Comparison of ENCODE assay signal across 19 cellular contexts in genomic region chr12:66119870-66120241, GRCh38. TPM values are rescaled to one million over a fixed set of nuclear protein-coding genes. Genes with fewer than 3 reads are reported as not detected.
DNase-seq lines count a peak whose midpoint lies in the region; ATAC-seq and TF ChIP-seq lines count a peak whose summit lies in the region.
"Had no signal": no experiment of that assay in that cellular context is flagged by ENCODE, and none has a peak within 500 bp of the region (broad histone marks: within the 10 kb centered on the region; RNA-seq: fewer than 3 reads in every experiment).

No MANE protein-coding gene starts in this region.

- peaks cover 11% of the 10 kb centered on the region for H3K9me3 Mint-ChIP-seq in nephron progenitor cell
- H3K9me3 Mint-ChIP-seq: activated T-helper 17 cell treated with anti-CD3 and anti-CD28 coated beads, Interleukin-2, amount 50 U/mL, for 72 hours had no signal

- POLR2A ChIA-PET in RWPE1 (lab: Yijun Ruan, JAX; ENCODE audit: low non-redundant PET): no interaction called here

- TF ChIP-seq CTCF in GM12865 (IDR thresholded peaks at IDR 0.05; ENCODE audit: insufficient read depth, low read depth, low read length, missing control alignments) (no peak), nephron progenitor cell (IDR thresholded peaks at IDR 0.05) (no peak), RWPE1 (conservative IDR thresholded peaks at IDR 0.05; ENCODE audit: low read depth) (no peak)

- peaks cover 36% of the 10 kb centered on the region for H3K36me3 Mint-ChIP-seq in nephron progenitor cell (ENCODE audit: low read depth)

- ATAC-seq in GM19351 (IDR thresholded peaks at IDR 0.05; ENCODE audit: unreplicated experiment) (peak; percentile 84), HG03097 (IDR thresholded peaks at IDR 0.05; ENCODE audit: low FRiP score, unreplicated experiment) (peak; percentile 59)
- ATAC-seq: activated T-helper 17 cell treated with anti-CD3 and anti-CD28 coated beads, Interleukin-2, amount 50 U/mL, for 72 hours; HepG2; mucosa of descending colon had no signal

- peaks cover 8% of the 10 kb centered on the region; the same call in 1 of the 2 replicates for H3K9me3 ChIP-seq in SJCRH30 (replicated peaks)
- H3K9me3 ChIP-seq: mucosa of descending colon, SJSA1 had no signal

- H3K27ac ChIP-seq in RWPE1 (no peak overlapping the region), SJCRH30 (no peak overlapping the region)
- H3K27ac ChIP-seq: SJSA1 had no signal

- no peak overlapping the region for H3K27ac Mint-ChIP-seq in nephron progenitor cell
- H3K27ac Mint-ChIP-seq: activated T-helper 17 cell treated with anti-CD3 and anti-CD28 coated beads, Interleukin-2, amount 50 U/mL, for 72 hours had no signal

- CTCF ChIA-PET in RWPE1 (lab: Yijun Ruan, JAX): interaction anchor here (1.0 kb wide), 1 partner anchor 12 kb away, joined by 3 read pairs; no protein-coding TSS in a partner anchor

- peaks cover 22% of the 10 kb centered on the region for H3K4me1 ChIP-seq in SJCRH30
- H3K4me1 ChIP-seq: SJSA1 had no signal

- H3K4me3 ChIP-seq in GM12865 (ENCODE audit: low read depth, low read length): no peak overlapping the region
- H3K4me3 ChIP-seq in SJCRH30: no peak overlapping the region
- H3K4me3 ChIP-seq: mucosa of descending colon, SJSA1 had no signal

- H3K4me3 Mint-ChIP-seq in nephron progenitor cell: no peak overlapping the region
- H3K4me3 Mint-ChIP-seq: activated T-helper 17 cell treated with anti-CD3 and anti-CD28 coated beads, Interleukin-2, amount 50 U/mL, for 72 hours had no signal

- peaks cover 34% of the 10 kb centered on the region for H3K36me3 ChIP-seq in SJCRH30

- H3K4me1 Mint-ChIP-seq in nephron progenitor cell: peaks cover 18% of the 10 kb centered on the region

- H3K27me3 ChIP-seq in SJCRH30: no peaks in the 10 kb centered on the region
- H3K27me3 ChIP-seq: SJSA1 had no signal

- peak; percentile 14 for DNase-seq in GM12865 (ENCODE audit: low read depth)
- peak; percentile 84 for DNase-seq in NOMO-1 treated with DMSO at 0.1 percent for 48 hours (lab: John Stamatoyannopoulos, UW; ENCODE audit: unreplicated experiment)
- DNase-seq in globus pallidus (ENCODE audit: low spot score): no peak
- DNase-seq in nephron progenitor cell: no peak
- DNase-seq in RWPE1 (ENCODE audit: low spot score): no peak
- no peak for DNase-seq in SJCRH30
- DNase-seq: activated CD4-positive, alpha-beta T cell treated with anti-CD3 and anti-CD28 coated beads, Interleukin-2, amount 50 U/mL, for 48 hours; DMS 273 treated with DMSO at 0.1 percent for 48 hours; head of caudate nucleus; mucosa of descending colon; NCI-H1105; NK-92 treated with Interleukin-12 subunit alpha and Interleukin-12 subunit beta, amount 100 ng/mL, for 24 hours; posterior cingulate gyrus; stimulated activated CD4-positive, alpha-beta T cell treated with anti-CD3 and anti-CD28 coated beads, Interleukin-12 subunit alpha, Interleukin-12 subunit beta, amount 100 ng/mL, for 4 hours had no signal

- H3K27me3 Mint-ChIP-seq in nephron progenitor cell (ENCODE audit: low read depth, poor library complexity): no peaks in the 10 kb centered on the region
- H3K27me3 Mint-ChIP-seq: activated T-helper 17 cell treated with anti-CD3 and anti-CD28 coated beads, Interleukin-2, amount 50 U/mL, for 72 hours had no signal

RNA-seq across cellular contexts. Expression of gene LLPH, which starts 10.7 kb away (rescaled TPM):
- 45.9 and 51.9 TPM in 2 replicates for total RNA-seq in SJCRH30 (2014; rRNA removed; shearing (Covaris generic))

RNA-seq across cellular contexts. Expression of gene TMBIM4, which starts 49.9 kb away (rescaled TPM):
- 66.8 and 75.5 TPM in 2 replicates for total RNA-seq in SJCRH30 (2014; rRNA removed; shearing (Covaris generic))

Comparison
In these comparisons a context has a peak if more than half of its experiments do, and no peak if none do; other contexts are left out.
1. DNase-seq: peak in GM12865 (single experiment) and NOMO-1 treated with DMSO at 0.1 percent for 48 hours (single experiment); none in globus pallidus (single experiment), nephron progenitor cell (single experiment), RWPE1 (single experiment) and SJCRH30 (0 of 2).